In genomic region chr20:62640870-62641748, GRCh38 we compare ENCODE assay signal across 9 cellular contexts. TPM values are rescaled to one million over a fixed set of nuclear protein-coding genes. Genes with fewer than 3 reads are reported as not detected.
A peak's percentile ranks its signal among the peaks of the same experiment; 100 is the strongest.
DNase-seq lines count a peak whose midpoint lies in the region; ATAC-seq and TF ChIP-seq lines count a peak whose summit lies in the region.
"Had no signal": no experiment of that assay in that cellular context is flagged by ENCODE, and none has a peak within 500 bp of the region (broad histone marks: within the 10 kb centered on the region; RNA-seq: fewer than 3 reads in every experiment).

No MANE protein-coding gene starts in this region.

- H3K4me3 ChIP-seq in HUES48 (ENCODE audit: low read depth, low read length) = peak overlapping the region; percentile 72

- no peak for ATAC-seq in naive B cell (ENCODE audit: low read depth in 2 of 2)
- no peak for ATAC-seq in GM21786 (IDR thresholded peaks at IDR 0.05; ENCODE audit: unreplicated experiment)
- ATAC-seq in HG03521 (IDR thresholded peaks at IDR 0.05; ENCODE audit: unreplicated experiment) = no peak

- no peak overlapping the region for H3K9ac ChIP-seq in HUES48 (ENCODE audit: low read depth, low read length)

- H3K9me3 Mint-ChIP-seq in activated naive CD8-positive, alpha-beta T cell (ENCODE audit: low read depth) = no peaks in the 10 kb centered on the region
- H3K9me3 Mint-ChIP-seq in naive B cell = no peaks in the 10 kb centered on the region

- H3K4me1 Mint-ChIP-seq in activated naive CD8-positive, alpha-beta T cell (ENCODE audit: low read depth) = peaks cover 12% of the 10 kb centered on the region
- peaks cover 8 to 11% (median 8%) of the 10 kb centered on the region in 3 donors for H3K4me1 Mint-ChIP-seq in naive B cell

- H3K4me1 ChIP-seq in HUES48 (ENCODE audit: control insufficient read depth, insufficient read depth, low read length) = 0 out of 2 replicates have a peak, but pooled peaks cover 7% of the 10 kb centered on the region

- no peaks in the 10 kb centered on the region for H3K27me3 Mint-ChIP-seq in activated naive CD8-positive, alpha-beta T cell
- peaks cover 4 to 18% (median 13%) of the 10 kb centered on the region in 3 donors for H3K27me3 Mint-ChIP-seq in naive B cell

- DNase-seq in naive B cell (no peak), OCI-M2 (lab: John Stamatoyannopoulos, UW; ENCODE audit: unreplicated experiment) (no peak), NCI-H2081 treated with DMSO at 0.1 percent for 48 hours (lab: John Stamatoyannopoulos, UW) (no peak)
- DNase-seq: NCI-H2029 had no signal

- no peak for TF ChIP-seq CTCF in C4-2B (conservative IDR thresholded peaks at IDR 0.05)

- peak overlapping the region; percentile 82 for H3K27ac Mint-ChIP-seq in activated naive CD8-positive, alpha-beta T cell
- H3K27ac Mint-ChIP-seq in naive B cell = peak overlapping the region; percentile 39 to 84 (median 62)

- H3K9me3 ChIP-seq in HUES48 (ENCODE audit: control insufficient read depth, insufficient read depth, low read length) = no peaks in the 10 kb centered on the region

- peak overlapping the region; percentile 83 for H3K4me3 Mint-ChIP-seq in activated naive CD8-positive, alpha-beta T cell
- peak overlapping the region; percentile 82 to 93 (median 85) for H3K4me3 Mint-ChIP-seq in naive B cell

- H3K27ac ChIP-seq in C4-2B = peak overlapping the region; percentile 89
- H3K27ac ChIP-seq in HUES48 (ENCODE audit: low read depth, low read length) = no peak overlapping the region

- H3K27me3 ChIP-seq in HUES48 (ENCODE audit: control insufficient read depth, insufficient read depth, low read length) = peaks cover 67% of the 10 kb centered on the region

- H3K36me3 Mint-ChIP-seq in activated naive CD8-positive, alpha-beta T cell = no peaks in the 10 kb centered on the region
- no peaks in the 10 kb centered on the region for H3K36me3 Mint-ChIP-seq in naive B cell

- H3K36me3 ChIP-seq in HUES48 (ENCODE audit: control insufficient read depth, insufficient read depth, low read length) = no peaks in the 10 kb centered on the region

RNA-seq across cellular contexts. Expression of gene SLCO4A1, which starts 1.2 kb away (rescaled TPM):
- polyA plus RNA-seq in naive B cell (ENCODE audit: low read depth in 6 of 6) = 1 to 10 TPM in 3 of 6 donors, under 1 TPM in 3; 0.29 to 4.6 (median 0.91) TPM
